ENCODE assay signal across 24 cellular contexts in genomic region chr1:201672685-201673084, GRCh38.
"Had no signal": no experiment of that assay in that cellular context is flagged by ENCODE, and none has a peak within 500 bp of the region (broad histone marks: within the 10 kb centered on the region; RNA-seq: fewer than 3 reads in every experiment).

No MANE protein-coding gene starts in this region.

- H3K27ac ChIP-seq: SJSA1 had no signal

- H3K9me3 ChIP-seq: MG63, SJSA1 had no signal

- ATAC-seq: HepG2 had no signal

- H3K27me3 ChIP-seq: MG63, SJSA1 had no signal

- DNase-seq: IMR-90, Karpas-422, KG1, MG63, NCI-H1092, NCI-H1105 treated with DMSO at 0.1 percent for 48 hours, NCI-H1417 treated with DMSO at 0.1 percent for 48 hours, NCI-H146, NCI-H187, NCI-H2029, NCI-H2081 treated with DMSO at 0.1 percent for 48 hours, NCI-H2171, NCI-H226, NCI-H446, NCI-H510A, NCI-H524 treated with DMSO at 0.1 percent for 48 hours, NCI-H69, NCI-H774, Right ventricle myocardium superior, RPMI8226, SIG-M5 had no signal

- H3K4me3 ChIP-seq: MG63, SJSA1, SK-N-MC had no signal
